Comparison of ENCODE assay signal across 15 cellular contexts in the genomic region with DNA sequence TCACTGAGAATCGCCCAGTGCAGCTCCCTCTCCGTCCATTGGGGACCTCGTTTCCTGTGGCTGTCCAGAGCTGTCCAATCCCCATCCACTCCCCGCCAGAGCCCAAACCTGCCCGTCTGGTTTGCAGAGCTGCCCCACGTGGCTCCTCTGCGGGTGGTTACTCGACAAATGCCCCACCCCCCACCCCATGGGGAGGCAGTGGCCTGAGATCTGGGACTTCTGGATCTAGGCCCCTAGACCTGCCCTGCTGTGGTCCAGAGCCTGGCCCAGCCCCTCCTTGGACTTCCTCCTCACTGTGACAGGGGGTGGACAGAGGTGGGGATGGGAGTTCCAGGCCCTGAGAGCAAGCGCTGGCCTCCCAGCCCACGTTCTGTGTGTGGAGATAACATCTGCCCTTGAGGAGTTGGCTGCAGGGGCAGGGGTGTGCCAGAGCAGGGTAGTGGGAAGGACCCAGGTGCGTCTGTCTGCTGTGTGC. TPM values are rescaled to one million over a fixed set of nuclear protein-coding genes. Genes with fewer than 3 reads are reported as not detected.
A peak's percentile ranks its signal among the peaks of the same experiment; 100 is the strongest.
DNase-seq lines count a peak whose midpoint lies in the region; ATAC-seq, FAIRE-seq and TF ChIP-seq lines count a peak whose summit lies in the region.
"Had no signal": no experiment of that assay in that cellular context is flagged by ENCODE, and none has a peak within 500 bp of the region (broad histone marks: within the 10 kb centered on the region; RNA-seq: fewer than 3 reads in every experiment).

No MANE protein-coding gene starts in this region.

- DNase-seq in keratinocyte (ENCODE audit: low read depth, low spot score) = no peak
- peak; percentile 61 for DNase-seq in small intestine
- no peak for DNase-seq in activated CD4-positive, alpha-beta T cell treated with anti-CD3 and anti-CD28 coated beads, Interleukin-2, amount 10 ng/mL, durations not matched to agents 24 days and 14 days
- DNase-seq: central memory CD4-positive, alpha-beta T cell; DMS79 treated with DMSO at 0.1 percent for 48 hours; Kasumi-1; mesenchymal stem cell; retina had no signal

- no peaks in the 10 kb centered on the region for H3K27me3 Mint-ChIP-seq in activated CD4-positive, alpha-beta T cell treated with anti-CD3 and anti-CD28 coated beads, Interleukin-2, amount 10 ng/mL, durations not matched to agents 24 days and 14 days

- no peaks in the 10 kb centered on the region for H4K20me1 ChIP-seq in keratinocyte (ENCODE audit: control insufficient read depth, extremely low read depth, insufficient read depth, low read length)

- no peaks in the 10 kb centered on the region for H3K9me3 Mint-ChIP-seq in activated CD4-positive, alpha-beta T cell treated with anti-CD3 and anti-CD28 coated beads, Interleukin-2, amount 10 ng/mL, durations not matched to agents 24 days and 14 days

- H3K9me3 ChIP-seq in HUES48 (ENCODE audit: control insufficient read depth, insufficient read depth, low read length) = no peaks in the 10 kb centered on the region
- H3K9me3 ChIP-seq in keratinocyte (ENCODE audit: control insufficient read depth, low read depth, low read length) = no peaks in the 10 kb centered on the region
- no peaks in the 10 kb centered on the region for H3K9me3 ChIP-seq in small intestine (ENCODE audit: control insufficient read depth, low read depth)
- H3K9me3 ChIP-seq: Peyer's patch, vagina had no signal

- TF ChIP-seq CTCF in VCaP (conservative IDR thresholded peaks at IDR 0.05) (peak; percentile 41), keratinocyte (optimal IDR thresholded peaks at IDR 0.05 in 1 of 3, IDR thresholded peaks at IDR 0.05 in 1 of 3, conservative IDR thresholded peaks at IDR 0.05 in 1 of 3; ENCODE audit: extremely low read depth in 1 of 3, insufficient read depth in 2 of 3, low read length in 3 of 3) (peak in 2 of 3 experiments; percentile 24 to 25)

- 14 to 54% (median 48%) methylated on average over 11 of the region's 11 CpGs for WGBS in small intestine, 3 donors

- H3K4me3 Mint-ChIP-seq in activated CD4-positive, alpha-beta T cell treated with anti-CD3 and anti-CD28 coated beads, Interleukin-2, amount 10 ng/mL, durations not matched to agents 24 days and 14 days = no peak overlapping the region

- H3K36me3 ChIP-seq in HUES48 (ENCODE audit: control insufficient read depth, insufficient read depth, low read length) (peaks cover 3% of the 10 kb centered on the region), keratinocyte (ENCODE audit: control insufficient read depth in 2 of 2, extremely low read depth in 1 of 2, insufficient read depth in 2 of 2, low read length in 2 of 2) (no peaks in the 10 kb centered on the region), small intestine (ENCODE audit: control insufficient read depth in 2 of 2, insufficient read depth in 2 of 2, low read length in 2 of 2) (peaks cover 0 to under 1% of the 10 kb centered on the region in 2 donors)
- H3K36me3 ChIP-seq: Peyer's patch, vagina had no signal

- H3K9ac ChIP-seq in HUES48 (ENCODE audit: low read depth, low read length) (no peak overlapping the region), keratinocyte (ENCODE audit: control insufficient read depth, extremely low read depth, insufficient read depth, low read length) (peak overlapping the region; percentile 52)

- H2AFZ ChIP-seq in keratinocyte (ENCODE audit: control insufficient read depth, low read length) = no peak overlapping the region

- intact Hi-C loops in activated CD4-positive, alpha-beta T cell treated with anti-CD3 and anti-CD28 coated beads, Interleukin-2, amount 10 ng/mL, durations not matched to agents 24 days and 14 days (cut with micrococcal nuclease) = no loop called here

- ATAC-seq in GM21529 (IDR thresholded peaks at IDR 0.05; ENCODE audit: unreplicated experiment) (no peak), HG02610 (IDR thresholded peaks at IDR 0.05; ENCODE audit: unreplicated experiment) (no peak)

- H3K27ac ChIP-seq in HUES48 (ENCODE audit: low read depth, low read length) (peak overlapping the region; percentile 37), VCaP (peak overlapping the region; percentile 97), keratinocyte (ENCODE audit: control insufficient read depth, insufficient read depth, low read length) (peak overlapping the region; percentile 63), small intestine (ENCODE audit: low read depth in 1 of 2, low read length in 1 of 2) (peak overlapping the region in 1 of 2 donors; percentile 17)
- H3K27ac ChIP-seq: Peyer's patch, vagina had no signal

- peaks cover 4% of the 10 kb centered on the region for H3K9me1 ChIP-seq in keratinocyte (ENCODE audit: control insufficient read depth, extremely low read depth, insufficient read depth, low read length)

- no peaks in the 10 kb centered on the region for H3K36me3 Mint-ChIP-seq in activated CD4-positive, alpha-beta T cell treated with anti-CD3 and anti-CD28 coated beads, Interleukin-2, amount 10 ng/mL, durations not matched to agents 24 days and 14 days (ENCODE audit: low read depth)

- H3K4me1 ChIP-seq in HUES48 (ENCODE audit: control insufficient read depth, insufficient read depth, low read length) = peaks cover 25% of the 10 kb centered on the region
- H3K4me1 ChIP-seq in keratinocyte (ENCODE audit: control insufficient read depth, extremely low read depth, insufficient read depth, low read length) = peaks cover 33% of the 10 kb centered on the region
- peaks cover 0 to 5% of the 10 kb centered on the region in 2 donors for H3K4me1 ChIP-seq in small intestine (ENCODE audit: control insufficient read depth in 2 of 2, insufficient read depth in 1 of 2, low read depth in 1 of 2, low read length in 1 of 2)

- peaks cover 17% of the 10 kb centered on the region for H3K4me1 Mint-ChIP-seq in activated CD4-positive, alpha-beta T cell treated with anti-CD3 and anti-CD28 coated beads, Interleukin-2, amount 10 ng/mL, durations not matched to agents 24 days and 14 days

- peak overlapping the region; percentile 37 for H3K4me2 ChIP-seq in keratinocyte (ENCODE audit: control insufficient read depth, extremely low read depth, insufficient read depth, low read depth, low read length)

- no peaks in the 10 kb centered on the region for H3K27me3 ChIP-seq in HUES48 (ENCODE audit: control insufficient read depth, insufficient read depth, low read length)
- H3K27me3 ChIP-seq in keratinocyte (ENCODE audit: control insufficient read depth, extremely low read depth, insufficient read depth, low read length) = no peaks in the 10 kb centered on the region
- H3K27me3 ChIP-seq in small intestine (ENCODE audit: control insufficient read depth in 2 of 2, insufficient read depth in 2 of 2, low read length in 2 of 2) = no peaks in the 10 kb centered on the region
- H3K27me3 ChIP-seq: Peyer's patch, vagina had no signal

- H3K4me3 ChIP-seq in HUES48 (ENCODE audit: low read depth, low read length) (no peak overlapping the region), keratinocyte (ENCODE audit: control insufficient read depth in 2 of 3, extremely low read depth in 1 of 3, insufficient read depth in 2 of 3, low read depth in 1 of 3, low read length in 3 of 3) (peak overlapping the region in 2 of 3 experiments; percentile 19 to 34), small intestine (ENCODE audit: low read depth in 1 of 2, low read length in 2 of 2) (no peak overlapping the region)
- H3K4me3 ChIP-seq: Peyer's patch, vagina had no signal

- H3K79me2 ChIP-seq in keratinocyte (ENCODE audit: control insufficient read depth, insufficient read depth, low read length) = peaks cover 63% of the 10 kb centered on the region

- FAIRE-seq in keratinocyte (lab: Jason Lieb, UNC) (peak; percentile 68), small intestine (lab: Jason Lieb, UNC) (no peak)

- no peak overlapping the region for H3K27ac Mint-ChIP-seq in activated CD4-positive, alpha-beta T cell treated with anti-CD3 and anti-CD28 coated beads, Interleukin-2, amount 10 ng/mL, durations not matched to agents 24 days and 14 days

- dilution Hi-C loops in keratinocyte (cut with MboI; ENCODE audit: extremely low pct_ligation_motif_present, low sequenced_read_pairs) = no loop called here

RNA-seq across cellular contexts. Expression of a gene that starts 29.1 kb away (rescaled TPM):
- 9.8 to 17.4 TPM (median 11.2 TPM) in 3 replicates for polyA plus RNA-seq in keratinocyte
- 6.2 TPM for polyA plus RNA-seq in keratinocyte (2011; ENCODE audit: low read depth)
- 11.7 and 28.7 TPM in 2 replicates for polyA plus RNA-seq in keratinocyte (2011; cell fraction: cytosol; rRNA removed)
- polyA plus RNA-seq in keratinocyte (2011; cell fraction: nucleus; rRNA removed) = 13.9 and 23.4 TPM in 2 replicates
- 16.8 and 24.1 TPM in 2 replicates for polyA plus RNA-seq in keratinocyte (2012; ENCODE audit: low replicate concordance)
- polyA minus RNA-seq in keratinocyte = 14.1 to 49.3 TPM (median 15.5 TPM) in 3 replicates
- 48.3 TPM for polyA minus RNA-seq in keratinocyte (2011; cell fraction: cytosol; rRNA and poly(A)+ RNA removed)
- polyA minus RNA-seq in keratinocyte (2011; cell fraction: nucleus; rRNA and poly(A)+ RNA removed) = 15.3 and 16.8 TPM in 2 replicates
- polyA plus RNA-seq in small intestine = 10 to 100 TPM; 34.6 to 59.7 (median 48.8) TPM
- total RNA-seq in activated CD4-positive, alpha-beta T cell treated with anti-CD3 and anti-CD28 coated beads, Interleukin-2, amount 10 ng/mL, durations not matched to agents 24 days and 14 days = 14.8 and 16.9 TPM in 2 replicates

RNA-seq across cellular contexts. Expression of a gene that starts 42.1 kb away (rescaled TPM):
- 2.3 to 6.0 TPM (median 2.8 TPM) in 3 replicates for polyA plus RNA-seq in keratinocyte
- 45.2 TPM for polyA plus RNA-seq in keratinocyte (2011; ENCODE audit: low read depth)
- polyA plus RNA-seq in keratinocyte (2011; cell fraction: cytosol; rRNA removed) = 3.4 and 7.5 TPM in 2 replicates
- polyA plus RNA-seq in keratinocyte (2011; cell fraction: nucleus; rRNA removed) = 5.6 and 8.5 TPM in 2 replicates
- 3.4 and 134 TPM in 2 replicates for polyA plus RNA-seq in keratinocyte (2012; ENCODE audit: low replicate concordance)
- 3.1 to 9.1 TPM (median 3.8 TPM) in 3 replicates for polyA minus RNA-seq in keratinocyte
- 4.6 TPM for polyA minus RNA-seq in keratinocyte (2011; cell fraction: cytosol; rRNA and poly(A)+ RNA removed)
- 3.6 and 5.6 TPM in 2 replicates for polyA minus RNA-seq in keratinocyte (2011; cell fraction: nucleus; rRNA and poly(A)+ RNA removed)
- polyA plus RNA-seq in small intestine = under 1 TPM in 2 of 3 donors, not detected in 1; 0.13 to 0.45 TPM
- total RNA-seq in activated CD4-positive, alpha-beta T cell treated with anti-CD3 and anti-CD28 coated beads, Interleukin-2, amount 10 ng/mL, durations not matched to agents 24 days and 14 days = not detected in 2 replicates
- total RNA-seq: fibroblast of villous mesenchyme had no signal

RNA-seq across cellular contexts. Expression of a gene that starts 49.4 kb away (rescaled TPM):
- polyA plus RNA-seq in keratinocyte (not detected in 3 replicates), small intestine (1 to 10 TPM in 1 of 3 donors, not detected in 2; 2.7 TPM)
- polyA plus RNA-seq in keratinocyte (2011; ENCODE audit: low read depth) = not detected
- polyA plus RNA-seq in keratinocyte (2011; cell fraction: cytosol; rRNA removed) = not detected in 2 replicates
- polyA plus RNA-seq in keratinocyte (2011; cell fraction: nucleus; rRNA removed) = not detected in 2 replicates
- polyA plus RNA-seq in keratinocyte (2012; ENCODE audit: low replicate concordance) = 0.61 TPM in 1 of 2 replicates, not detected in the other
- not detected in 3 replicates for polyA minus RNA-seq in keratinocyte
- polyA minus RNA-seq in keratinocyte (2011; cell fraction: cytosol; rRNA and poly(A)+ RNA removed) = not detected
- polyA minus RNA-seq in keratinocyte (2011; cell fraction: nucleus; rRNA and poly(A)+ RNA removed) = not detected in 2 replicates
- total RNA-seq in activated CD4-positive, alpha-beta T cell treated with anti-CD3 and anti-CD28 coated beads, Interleukin-2, amount 10 ng/mL, durations not matched to agents 24 days and 14 days = not detected in 2 replicates
- total RNA-seq: fibroblast of villous mesenchyme, Peyer's patch, vagina had no signal

Comparison
In these comparisons a context has a peak if more than half of its experiments do, and no peak if none do; other contexts are left out.
1. H3K4me3 ChIP-seq: peak in keratinocyte (2 of 3); none in HUES48 (single experiment) and small intestine (0 of 2).